8 cellular contexts compared by ENCODE assay signal in genomic region chr2:186543561-186544131, GRCh38. TPM values are rescaled to one million over a fixed set of nuclear protein-coding genes. Genes with fewer than 3 reads are reported as not detected.
DNase-seq lines count a peak whose midpoint lies in the region; ATAC-seq and TF ChIP-seq lines count a peak whose summit lies in the region.

No MANE protein-coding gene starts in this region.

- H3K9me3 ChIP-seq in GM23248 (ENCODE audit: low read depth) (no peaks in the 10 kb centered on the region), adrenal gland (replicated peaks in 1 of 3) (no peaks in the 10 kb centered on the region), gastroesophageal sphincter (no peaks in the 10 kb centered on the region)

- peak overlapping the region; percentile 67 for H3K9ac ChIP-seq in GM23248

- H3K36me3 ChIP-seq in GM23248 (ENCODE audit: low read depth): no peaks in the 10 kb centered on the region
- H3K36me3 ChIP-seq in adrenal gland (replicated peaks in 1 of 2): no peaks in the 10 kb centered on the region
- no peaks in the 10 kb centered on the region for H3K36me3 ChIP-seq in gastroesophageal sphincter

- TF ChIP-seq CTCF in adrenal gland (IDR thresholded peaks at IDR 0.05) (no peak), gastroesophageal sphincter (IDR thresholded peaks at IDR 0.05) (no peak)

- no peaks in the 10 kb centered on the region for H3K9me2 ChIP-seq in GM23248 (ENCODE audit: insufficient read depth)

- TF ChIP-seq POLR2A in adrenal gland (IDR thresholded peaks at IDR 0.05) (no peak), gastroesophageal sphincter (IDR thresholded peaks at IDR 0.05) (no peak)

- ATAC-seq in gastroesophageal sphincter: no peak
- ATAC-seq in GM19324 (IDR thresholded peaks at IDR 0.05; ENCODE audit: low FRiP score, unreplicated experiment): no peak
- ATAC-seq in activated CD4-positive, CD25-positive, alpha-beta regulatory T cell treated with anti-CD3 and anti-CD28 coated beads, Interleukin-2, amount 50 U/mL, for 24 hours: no peak
- ATAC-seq in GM21367 (IDR thresholded peaks at IDR 0.05; ENCODE audit: unreplicated experiment): no peak

- H3K27ac ChIP-seq in GM23248 (peak overlapping the region; percentile 88), adrenal gland (peak overlapping the region in 3 of 5 donors; percentile 16 to 62 (median 55)), gastroesophageal sphincter (peak overlapping the region; percentile 29 to 72 (median 62))

- peak overlapping the region; percentile 56 for H3K4me3 ChIP-seq in GM23248
- no peak overlapping the region for H3K4me3 ChIP-seq in adrenal gland
- H3K4me3 ChIP-seq in gastroesophageal sphincter: no peak overlapping the region
- H3K4me3 ChIP-seq in skeletal muscle cell (ENCODE audit: low read depth, low read length): peak overlapping the region; percentile 1

- peak overlapping the region; percentile 69 for H3K4me2 ChIP-seq in GM23248 (ENCODE audit: unreplicated experiment)

- 30% methylated on average over 3 of the region's 3 CpGs for WGBS in GM23248 (ENCODE audit: low coverage in 1 of 2, low lambda C conversion rate in 2 of 2, missing lambda C conversion rate in 2 of 2), 2 experiments
- WGBS in adrenal gland, 4 donors: 73 to 80% (median 78%) methylated on average over 3 of the region's 3 CpGs
- WGBS in gastroesophageal sphincter (ENCODE audit: low coverage in 1 of 2), 2 donors: 0 to 60% methylated on average over 1 to 3 of the region's 3 CpGs

- H3K4me1 ChIP-seq in GM23248 (ENCODE audit: insufficient read depth): peaks cover 60% of the 10 kb centered on the region
- H3K4me1 ChIP-seq in adrenal gland (replicated peaks in 1 of 2): peaks cover 4 to 5% of the 10 kb centered on the region in 2 donors
- peaks cover 4 to 30% (median 11%) of the 10 kb centered on the region in 3 donors for H3K4me1 ChIP-seq in gastroesophageal sphincter

- peaks cover 46% of the 10 kb centered on the region for H3F3A ChIP-seq in GM23248 (ENCODE audit: insufficient read depth)

- DNase-seq in GM23248 (peak; percentile 76), adrenal gland (no peak), skeletal muscle cell (ENCODE audit: low read depth) (no peak), SKM-1 treated with dmso at 0.1 percent for 144 hours (lab: John Stamatoyannopoulos, UW; ENCODE audit: unreplicated experiment) (no peak)

- in situ Hi-C loops in GM23248 (cut with MboI): no loop called here

- H3K79me2 ChIP-seq in GM23248 (ENCODE audit: insufficient read depth): no peaks in the 10 kb centered on the region

- no peaks in the 10 kb centered on the region for H4K20me1 ChIP-seq in GM23248 (ENCODE audit: insufficient read depth)

- H2AFZ ChIP-seq in GM23248: no peak overlapping the region

- no peaks in the 10 kb centered on the region for H3K27me3 ChIP-seq in GM23248 (replicated peaks; ENCODE audit: insufficient read depth)
- no peaks in the 10 kb centered on the region for H3K27me3 ChIP-seq in adrenal gland
- H3K27me3 ChIP-seq in gastroesophageal sphincter: no peaks in the 10 kb centered on the region

- TF ChIP-seq EP300 in gastroesophageal sphincter (IDR thresholded peaks at IDR 0.05): no peak

- intact Hi-C loops in adrenal gland (cut with DNase I): no loop called here

RNA-seq across cellular contexts. Expression of gene ITGAV, which starts 46.2 kb away (rescaled TPM):
- 233 and 250 TPM in 2 replicates for total RNA-seq in GM23248 (2014; rRNA removed; shearing (Covaris generic))
- polyA plus RNA-seq in GM23248 (2016; fragmentation: Nextera tagmentation; extraction: Ambion mirVana): 56.8 and 61.9 TPM in 2 replicates
- total RNA-seq in adrenal gland: 100 to 1,000 TPM in 7 of 8 donors, 10 to 100 TPM in 1; 81.8 to 214 (median 121) TPM
- 10 to 100 TPM in 2 of 3 donors, 1 to 10 TPM in 1; 8.9 to 37.7 (median 14.9) TPM for polyA plus RNA-seq in adrenal gland
- 100 to 1,000 TPM; 100 to 127 (median 117) TPM for total RNA-seq in gastroesophageal sphincter

RNA-seq across cellular contexts. Expression of gene ZC3H15, which starts 57.6 kb away (rescaled TPM):
- 43.8 and 98.0 TPM in 2 replicates for total RNA-seq in GM23248 (2014; rRNA removed; shearing (Covaris generic))
- 88.7 and 103 TPM in 2 replicates for polyA plus RNA-seq in GM23248 (2016; fragmentation: Nextera tagmentation; extraction: Ambion mirVana)
- total RNA-seq in adrenal gland: 10 to 100 TPM; 40.0 to 84.2 (median 54.5) TPM
- 100 to 1,000 TPM in 1 of 3 donors, 10 to 100 TPM in 2; 48.3 to 191 (median 51.4) TPM for polyA plus RNA-seq in adrenal gland
- total RNA-seq in gastroesophageal sphincter: 10 to 100 TPM; 46.3 to 74.6 (median 67.4) TPM

Comparison
In these comparisons a context has a peak if more than half of its experiments do, and no peak if none do; other contexts are left out.
1. H3K4me3 ChIP-seq: peak in GM23248 (single experiment) and skeletal muscle cell (single experiment); none in adrenal gland (0 of 4) and gastroesophageal sphincter (0 of 2).
2. Peak in every context shown above with its lines, with median percentiles within 50 percentile points of each other: H3K27ac ChIP-seq.